ENCODE assay signal across 12 cellular contexts in genomic region chr20:1171461-1172093, GRCh38. TPM values are rescaled to one million over a fixed set of nuclear protein-coding genes. Genes with fewer than 3 reads are reported as not detected.
DNase-seq lines count a peak whose midpoint lies in the region; ATAC-seq, FAIRE-seq and TF ChIP-seq lines count a peak whose summit lies in the region.
"Had no signal": no experiment of that assay in that cellular context is flagged by ENCODE, and none has a peak within 500 bp of the region (broad histone marks: within the 10 kb centered on the region; RNA-seq: fewer than 3 reads in every experiment).

No MANE protein-coding gene starts in this region.

- H3K36me3 ChIP-seq in NT2/D1 (ENCODE audit: insufficient read depth, insufficient read length, low read length) (peaks cover 41% of the 10 kb centered on the region), endothelial cell of umbilical vein (ENCODE audit: control insufficient read depth in 2 of 2, extremely low read depth in 1 of 2, insufficient read depth in 2 of 2, low read length in 2 of 2) (peaks cover 2 to 13% of the 10 kb centered on the region in 2 experiments), psoas muscle (ENCODE audit: insufficient read depth in 1 of 2, low read depth in 1 of 2) (peaks cover 12 to 92% of the 10 kb centered on the region in 2 donors)

- no TSS peak for BruUV-seq in endothelial cell of umbilical vein (replicated peaks; lab: Mats Ljungman, UMichigan)

- H3K27ac ChIP-seq in endothelial cell of umbilical vein (ENCODE audit: insufficient read depth, low read depth, low read length) (no peak overlapping the region), psoas muscle (no peak overlapping the region)
- H3K27ac ChIP-seq: BLaER1, tibial nerve had no signal

- CTCF ChIA-PET in activated naive CD4-positive, alpha-beta T cell treated with anti-CD3 and anti-CD28 coated beads, Interleukin-2, amount 10 ng/mL, durations not matched to agents 7 days and 5 days (lab: Charles Lee): interaction anchor here (1.4 kb wide), 1 partner anchor 10 kb away, joined by 3 read pairs; no protein-coding TSS in a partner anchor
- CTCF ChIA-PET in endothelial cell of umbilical vein (lab: Charles Lee): interaction anchor here (1.0 to 1.2 kb wide), 2 partner anchors 9 to 63 kb away, joined by 3 read pairs; no protein-coding TSS in a partner anchor

- H3K4me3 Mint-ChIP-seq in activated naive CD4-positive, alpha-beta T cell treated with anti-CD3 and anti-CD28 coated beads, Interleukin-2, amount 10 ng/mL, durations not matched to agents 7 days and 5 days: no peak overlapping the region

- H4K20me1 ChIP-seq in endothelial cell of umbilical vein (replicated peaks; ENCODE audit: control insufficient read depth, extremely low read depth, insufficient read depth, low read length): no peaks in the 10 kb centered on the region

- peak; percentile 51 for DNase-seq in activated naive CD4-positive, alpha-beta T cell treated with anti-CD3 and anti-CD28 coated beads, Interleukin-2, amount 10 ng/mL, durations not matched to agents 7 days and 5 days
- DNase-seq in activated naive CD4-positive, alpha-beta T cell treated with anti-CD3 and anti-CD28 coated beads, Interleukin-2, amount 50 U/mL, for 16 hours: no peak
- DNase-seq in NT2/D1 (ENCODE audit: low read depth, low spot score) (peak; percentile 35), endothelial cell of umbilical vein (ENCODE audit: low read depth, low spot score) (peak; percentile 26), renal cortical epithelial cell (ENCODE audit: low read depth) (peak; percentile 12), NCI-H526 treated with DMSO at 0.1 percent for 48 hours (lab: John Stamatoyannopoulos, UW) (no peak), psoas muscle (no peak)
- DNase-seq: stimulated activated CD4-positive, alpha-beta T cell treated with anti-CD3 and anti-CD28 coated beads, Interleukin-1b, Interleukin-23, amount 100 ng/mL, for 48 hours had no signal

- no peak overlapping the region for H3K27ac Mint-ChIP-seq in activated naive CD4-positive, alpha-beta T cell treated with anti-CD3 and anti-CD28 coated beads, Interleukin-2, amount 10 ng/mL, durations not matched to agents 7 days and 5 days
- H3K27ac Mint-ChIP-seq: activated naive CD4-positive, alpha-beta T cell treated with anti-CD3 and anti-CD28 coated beads, Interleukin-2, amount 50 U/mL, for 72 hours had no signal

- H3K4me1 ChIP-seq in NT2/D1 (ENCODE audit: insufficient read depth, insufficient read length): no peaks in the 10 kb centered on the region
- H3K4me1 ChIP-seq in endothelial cell of umbilical vein (ENCODE audit: control insufficient read depth, extremely low read depth, insufficient read depth, low read length): peaks cover 10% of the 10 kb centered on the region
- H3K4me1 ChIP-seq in psoas muscle: no peaks in the 10 kb centered on the region
- H3K4me1 ChIP-seq: BLaER1, tibial nerve had no signal

- H3K9me1 ChIP-seq in endothelial cell of umbilical vein (replicated peaks; ENCODE audit: control insufficient read depth, extremely low read depth, insufficient read depth, low read length): no peaks in the 10 kb centered on the region

- TF ChIP-seq CTCF in endothelial cell of umbilical vein (IDR thresholded peaks at IDR 0.05; ENCODE audit: extremely low read depth in 1 of 2, insufficient read depth in 1 of 2, low read depth in 1 of 2, low read length in 2 of 2) (no peak), psoas muscle (IDR thresholded peaks at IDR 0.05) (no peak)

- no peaks in the 10 kb centered on the region for H3K27me3 ChIP-seq in NT2/D1 (ENCODE audit: insufficient read depth, insufficient read length)
- no peaks in the 10 kb centered on the region for H3K27me3 ChIP-seq in endothelial cell of umbilical vein (ENCODE audit: control insufficient read depth in 2 of 2, insufficient read depth in 2 of 2, low read length in 2 of 2)
- no peaks in the 10 kb centered on the region for H3K27me3 ChIP-seq in psoas muscle (ENCODE audit: insufficient read depth in 3 of 3, low read length in 2 of 3)
- H3K27me3 ChIP-seq: BLaER1, tibial nerve had no signal

- peaks cover 36% of the 10 kb centered on the region for H3K36me3 Mint-ChIP-seq in activated naive CD4-positive, alpha-beta T cell treated with anti-CD3 and anti-CD28 coated beads, Interleukin-2, amount 10 ng/mL, durations not matched to agents 7 days and 5 days

- intact Hi-C loops in endothelial cell of umbilical vein (cut with micrococcal nuclease): no loop called here
- intact Hi-C loops in psoas muscle (cut with DNase I): no loop called here

- H3K9me3 ChIP-seq in NT2/D1 (ENCODE audit: insufficient read depth, low read length) (no peaks in the 10 kb centered on the region), endothelial cell of umbilical vein (replicated peaks; ENCODE audit: control insufficient read depth, insufficient read depth, low read length) (no peaks in the 10 kb centered on the region), psoas muscle (no peaks in the 10 kb centered on the region)
- H3K9me3 ChIP-seq: BLaER1, tibial nerve had no signal

- no peaks in the 10 kb centered on the region for H3K9me3 Mint-ChIP-seq in activated naive CD4-positive, alpha-beta T cell treated with anti-CD3 and anti-CD28 coated beads, Interleukin-2, amount 10 ng/mL, durations not matched to agents 7 days and 5 days
- H3K9me3 Mint-ChIP-seq: activated naive CD4-positive, alpha-beta T cell treated with anti-CD3 and anti-CD28 coated beads, Interleukin-2, amount 50 U/mL, for 72 hours had no signal

- dilution Hi-C loops in endothelial cell of umbilical vein (cut with MboI; ENCODE audit: extremely low pct_ligation_motif_present, low sequenced_read_pairs): no loop called here

- peak; percentile 56 for FAIRE-seq in endothelial cell of umbilical vein (lab: Jason Lieb, UNC)

- POLR2A ChIA-PET in endothelial cell of umbilical vein (lab: Charles Lee): no interaction called here

- H2AFZ ChIP-seq in endothelial cell of umbilical vein (ENCODE audit: low read depth, low read length): no peak overlapping the region

- H3K4me1 Mint-ChIP-seq in activated naive CD4-positive, alpha-beta T cell treated with anti-CD3 and anti-CD28 coated beads, Interleukin-2, amount 10 ng/mL, durations not matched to agents 7 days and 5 days: no peaks in the 10 kb centered on the region

- H3K9ac ChIP-seq in NT2/D1 (ENCODE audit: insufficient read length, low read depth) (no peak overlapping the region), endothelial cell of umbilical vein (replicated peaks; ENCODE audit: extremely low read depth, insufficient read depth, low read length) (no peak overlapping the region)
- H3K9ac ChIP-seq: BLaER1 had no signal

- no peak overlapping the region for H3K4me3 ChIP-seq in NT2/D1 (ENCODE audit: insufficient read length, low read depth)
- no peak overlapping the region for H3K4me3 ChIP-seq in endothelial cell of umbilical vein (replicated peaks in 1 of 3; ENCODE audit: insufficient read depth in 1 of 3, low read depth in 1 of 3, low read length in 3 of 3)
- no peak overlapping the region for H3K4me3 ChIP-seq in psoas muscle
- H3K4me3 ChIP-seq: BLaER1, tibial nerve had no signal

- H3K27me3 Mint-ChIP-seq in activated naive CD4-positive, alpha-beta T cell treated with anti-CD3 and anti-CD28 coated beads, Interleukin-2, amount 10 ng/mL, durations not matched to agents 7 days and 5 days: no peaks in the 10 kb centered on the region

- no peaks in the 10 kb centered on the region for H3K79me2 ChIP-seq in endothelial cell of umbilical vein (ENCODE audit: control insufficient read depth, insufficient read depth, low read length)

- no peak for TF ChIP-seq POLR2A in endothelial cell of umbilical vein (IDR thresholded peaks at IDR 0.05; ENCODE audit: low read depth, low read length)

- ATAC-seq in HG02870 (IDR thresholded peaks at IDR 0.05; ENCODE audit: unreplicated experiment) (no peak), psoas muscle (no peak)
- ATAC-seq: activated naive CD4-positive, alpha-beta T cell treated with anti-CD3 and anti-CD28 coated beads, Interleukin-2, amount 50 U/mL, for 72 hours had no signal

- no peak overlapping the region for H3K4me2 ChIP-seq in endothelial cell of umbilical vein (ENCODE audit: insufficient read depth, low read length)
- H3K4me2 ChIP-seq: BLaER1 had no signal

- 49 to 56% (median 55%) methylated on average over 4 of the region's 4 CpGs for WGBS in psoas muscle, 3 donors

RNA-seq across cellular contexts. Expression of gene TMEM74B, which starts 13.2 kb away (rescaled TPM):
- total RNA-seq in endothelial cell of umbilical vein (0.67 and 1.1 TPM in 2 replicates), renal cortical epithelial cell (0.17 and 0.45 TPM in 2 replicates), psoas muscle (1 to 10 TPM in 1 of 4 donors, under 1 TPM in 3; 0.22 to 2.1 (median 0.57) TPM)
- polyA plus RNA-seq in endothelial cell of umbilical vein (0.26 and 0.54 TPM in 2 replicates), psoas muscle (1 to 10 TPM in 1 of 3 donors, under 1 TPM in 2; 0.53 to 1.1 (median 0.67) TPM)
- 0.06 and 0.24 TPM in 2 replicates for polyA plus RNA-seq in endothelial cell of umbilical vein (2011; cell fraction: cytosol; rRNA removed)
- polyA plus RNA-seq in endothelial cell of umbilical vein (2011; cell fraction: nucleus; rRNA removed): 2.6 and 3.4 TPM in 2 replicates
- polyA plus RNA-seq in endothelial cell of umbilical vein (2012): 0.43 and 1.3 TPM in 2 replicates
- polyA minus RNA-seq in endothelial cell of umbilical vein: 0.17 and 0.36 TPM in 2 replicates
- not detected for polyA minus RNA-seq in endothelial cell of umbilical vein (2011; cell fraction: cytosol; rRNA and poly(A)+ RNA removed)
- polyA minus RNA-seq in endothelial cell of umbilical vein (2011; cell fraction: nucleus; rRNA and poly(A)+ RNA removed): 0.24 TPM in 1 of 2 replicates, not detected in the other

RNA-seq across cellular contexts. Expression of gene C20orf202, which starts 31.7 kb away (rescaled TPM):
- total RNA-seq in endothelial cell of umbilical vein: not detected in 2 replicates
- not detected in 2 replicates for polyA plus RNA-seq in endothelial cell of umbilical vein
- polyA plus RNA-seq in endothelial cell of umbilical vein (2011; cell fraction: cytosol; rRNA removed): 0.04 TPM in 1 of 2 replicates, not detected in the other
- 0.09 TPM in 1 of 2 replicates, not detected in the other for polyA plus RNA-seq in endothelial cell of umbilical vein (2011; cell fraction: nucleus; rRNA removed)
- not detected in 2 replicates for polyA plus RNA-seq in endothelial cell of umbilical vein (2012)
- polyA minus RNA-seq in endothelial cell of umbilical vein: not detected in 2 replicates
- not detected for polyA minus RNA-seq in endothelial cell of umbilical vein (2011; cell fraction: cytosol; rRNA and poly(A)+ RNA removed)
- polyA minus RNA-seq in endothelial cell of umbilical vein (2011; cell fraction: nucleus; rRNA and poly(A)+ RNA removed): not detected in 2 replicates
- total RNA-seq in renal cortical epithelial cell: 0.10 TPM in 1 of 2 replicates, not detected in the other
- total RNA-seq in psoas muscle: under 1 TPM in 3 of 4 donors, not detected in 1; 0.15 to 0.32 (median 0.24) TPM
- polyA plus RNA-seq in psoas muscle: under 1 TPM; 0.05 to 0.10 (median 0.09) TPM

RNA-seq across cellular contexts. Expression of gene PSMF1, which starts 53.2 kb away (rescaled TPM):
- total RNA-seq in endothelial cell of umbilical vein (140 and 142 TPM in 2 replicates), renal cortical epithelial cell (41.7 and 68.4 TPM in 2 replicates), psoas muscle (100 to 1,000 TPM; 137 to 159 (median 144) TPM)
- polyA plus RNA-seq in endothelial cell of umbilical vein (166 and 354 TPM in 2 replicates), psoas muscle (100 to 1,000 TPM in 1 of 3 donors, 10 to 100 TPM in 2; 81.0 to 129 (median 89.8) TPM)
- 182 and 258 TPM in 2 replicates for polyA plus RNA-seq in endothelial cell of umbilical vein (2011; cell fraction: cytosol; rRNA removed)
- 86.0 and 117 TPM in 2 replicates for polyA plus RNA-seq in endothelial cell of umbilical vein (2011; cell fraction: nucleus; rRNA removed)
- 188 and 195 TPM in 2 replicates for polyA plus RNA-seq in endothelial cell of umbilical vein (2012)
- 62.6 and 67.5 TPM in 2 replicates for polyA minus RNA-seq in endothelial cell of umbilical vein
- 23.2 TPM for polyA minus RNA-seq in endothelial cell of umbilical vein (2011; cell fraction: cytosol; rRNA and poly(A)+ RNA removed)
- polyA minus RNA-seq in endothelial cell of umbilical vein (2011; cell fraction: nucleus; rRNA and poly(A)+ RNA removed): 30.0 and 35.6 TPM in 2 replicates

RNA-seq across cellular contexts. Expression of gene RAD21L1, which starts 54.3 kb away (rescaled TPM):
- total RNA-seq in endothelial cell of umbilical vein (not detected in 2 replicates), renal cortical epithelial cell (0.35 TPM in 1 of 2 replicates, not detected in the other), psoas muscle (not detected)
- polyA plus RNA-seq in endothelial cell of umbilical vein (0.06 TPM in 1 of 2 replicates, not detected in the other), psoas muscle (not detected)
- polyA plus RNA-seq in endothelial cell of umbilical vein (2011; cell fraction: cytosol; rRNA removed): 0.03 and 0.07 TPM in 2 replicates
- 0.07 and 0.24 TPM in 2 replicates for polyA plus RNA-seq in endothelial cell of umbilical vein (2011; cell fraction: nucleus; rRNA removed)
- polyA plus RNA-seq in endothelial cell of umbilical vein (2012): 0.27 and 0.31 TPM in 2 replicates
- polyA minus RNA-seq in endothelial cell of umbilical vein: not detected in 2 replicates
- not detected for polyA minus RNA-seq in endothelial cell of umbilical vein (2011; cell fraction: cytosol; rRNA and poly(A)+ RNA removed)
- polyA minus RNA-seq in endothelial cell of umbilical vein (2011; cell fraction: nucleus; rRNA and poly(A)+ RNA removed): not detected in 2 replicates

Comparison
In these comparisons a context has a peak if more than half of its experiments do, and no peak if none do; other contexts are left out.
1. DNase-seq: peak in activated naive CD4-positive, alpha-beta T cell treated with anti-CD3 and anti-CD28 coated beads, Interleukin-2, amount 10 ng/mL, durations not matched to agents 7 days and 5 days (single experiment), NT2/D1 (single experiment), endothelial cell of umbilical vein (single experiment) and renal cortical epithelial cell (single experiment); none in activated naive CD4-positive, alpha-beta T cell treated with anti-CD3 and anti-CD28 coated beads, Interleukin-2, amount 50 U/mL, for 16 hours (single experiment), NCI-H526 treated with DMSO at 0.1 percent for 48 hours (single experiment) and psoas muscle (0 of 2).